ENCODE assay signal across 15 cellular contexts in the genomic region with DNA sequence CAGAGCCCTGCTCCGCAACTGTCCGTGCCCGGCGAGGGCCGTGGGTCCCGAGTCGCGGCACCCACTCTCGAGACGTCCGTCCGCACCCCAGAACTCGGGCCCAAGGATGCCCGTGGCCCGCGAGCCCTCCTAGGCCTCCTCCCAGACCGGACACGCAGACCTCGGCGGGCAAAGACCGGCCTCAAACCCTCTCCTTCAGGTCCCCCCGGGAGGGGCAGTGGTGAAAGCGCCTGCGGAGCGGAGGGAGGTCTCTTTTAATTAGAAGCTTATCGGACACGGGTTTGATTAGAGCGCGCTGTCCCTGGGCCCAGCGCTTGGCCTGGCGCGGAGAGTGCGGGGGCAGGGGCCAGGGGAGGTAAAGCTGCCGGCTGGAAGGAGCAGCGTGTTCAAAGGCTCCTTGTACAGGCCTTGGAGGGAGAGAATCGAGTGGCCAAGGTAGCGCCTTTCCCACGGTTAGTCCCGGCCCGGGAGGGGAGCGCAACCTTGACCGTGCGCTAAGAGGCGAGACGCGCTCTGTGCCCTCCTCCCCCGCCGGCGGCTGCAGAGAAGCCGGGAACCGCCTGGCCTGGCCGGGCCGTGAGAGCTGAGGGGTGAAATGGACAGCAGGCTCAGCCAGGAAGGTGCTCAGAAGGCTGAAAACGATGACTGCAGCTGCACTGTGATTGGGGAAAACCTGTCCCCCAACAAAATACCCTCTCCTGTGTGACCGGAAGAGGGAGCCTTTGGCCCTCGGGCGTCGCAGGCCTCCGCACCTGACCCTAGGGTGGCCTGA. TPM values are rescaled to one million over a fixed set of nuclear protein-coding genes. Genes with fewer than 3 reads are reported as not detected.
DNase-seq lines count a peak whose midpoint lies in the region; ATAC-seq and TF ChIP-seq lines count a peak whose summit lies in the region.
"Had no signal": no experiment of that assay in that cellular context is flagged by ENCODE, and none has a peak within 500 bp of the region (broad histone marks: within the 10 kb centered on the region; RNA-seq: fewer than 3 reads in every experiment).

No MANE protein-coding gene starts in this region.

- H3K36me3 Mint-ChIP-seq in endothelial cell (ENCODE audit: low read depth, unreplicated experiment), result no peaks in the 10 kb centered on the region
- H3K36me3 Mint-ChIP-seq in activated naive CD4-positive, alpha-beta T cell treated with anti-CD3 and anti-CD28 coated beads for 36 hours (ENCODE audit: low read depth), result no peaks in the 10 kb centered on the region

- no peak overlapping the region for H3K4ac ChIP-seq in mesendoderm (ENCODE audit: low read depth, low read length)

- WGBS in mesendoderm (ENCODE audit: extremely low coverage, insufficient coverage, low lambda C conversion rate), result no CpG with 5 or more reads among the region's 59 CpGs

- TF ChIP-seq CTCF in AG10803 (conservative IDR thresholded peaks at IDR 0.05; ENCODE audit: low read length), result peak; percentile 36
- no peak for TF ChIP-seq CTCF in endothelial cell (IDR thresholded peaks at IDR 0.05; ENCODE audit: unreplicated experiment)
- no peak for TF ChIP-seq CTCF in OCI-LY7 (conservative IDR thresholded peaks at IDR 0.05; ENCODE audit: low read length)

- H3K9me3 ChIP-seq in HUES48 (ENCODE audit: control insufficient read depth, insufficient read depth, low read length) (no peaks in the 10 kb centered on the region), OCI-LY7 (ENCODE audit: low read length) (no peaks in the 10 kb centered on the region)

- H3K27ac ChIP-seq in HUES48 (ENCODE audit: low read depth, low read length), result no peak overlapping the region
- H3K27ac ChIP-seq in mesendoderm (ENCODE audit: low read depth, low read length), result no peak overlapping the region
- H3K27ac ChIP-seq in OCI-LY7 (ENCODE audit: low read depth, low read length, poor library complexity, severe bottlenecking), result no peak overlapping the region
- H3K27ac ChIP-seq: BLaER1 treated with 17β-estradiol and CSF1 and Interleukin-3, amounts not matched to agents 10 nM and 100 nM had no signal

- no peak overlapping the region for H2BK5ac ChIP-seq in mesendoderm (ENCODE audit: low read length)

- H3K36me3 ChIP-seq in HUES48 (ENCODE audit: control insufficient read depth, insufficient read depth, low read length) (no peaks in the 10 kb centered on the region), mesendoderm (ENCODE audit: control insufficient read depth, insufficient read depth, low read length) (no peaks in the 10 kb centered on the region), OCI-LY7 (ENCODE audit: insufficient read depth, low read length) (no peaks in the 10 kb centered on the region)
- H3K36me3 ChIP-seq: BLaER1 treated with 17β-estradiol and CSF1 and Interleukin-3, amounts not matched to agents 10 nM and 100 nM had no signal

- H3K4me2 ChIP-seq in mesendoderm (ENCODE audit: low read length) (peak overlapping the region; percentile 87), OCI-LY7 (ENCODE audit: low read length) (no peak overlapping the region)
- H3K4me2 ChIP-seq: BLaER1 treated with 17β-estradiol and CSF1 and Interleukin-3, amounts not matched to agents 10 nM and 100 nM had no signal

- H3K4me1 Mint-ChIP-seq in endothelial cell (ENCODE audit: unreplicated experiment), result peaks cover 28% of the 10 kb centered on the region
- H3K4me1 Mint-ChIP-seq in activated naive CD4-positive, alpha-beta T cell treated with anti-CD3 and anti-CD28 coated beads for 36 hours (ENCODE audit: low read depth), result peaks cover 31% of the 10 kb centered on the region

- no peaks in the 10 kb centered on the region for H3K9me3 Mint-ChIP-seq in endothelial cell (ENCODE audit: unreplicated experiment)
- no peaks in the 10 kb centered on the region for H3K9me3 Mint-ChIP-seq in activated naive CD4-positive, alpha-beta T cell treated with anti-CD3 and anti-CD28 coated beads for 36 hours

- H3K27me3 ChIP-seq in HUES48 (ENCODE audit: control insufficient read depth, insufficient read depth, low read length), result peaks cover 100% of the 10 kb centered on the region
- H3K27me3 ChIP-seq in mesendoderm (ENCODE audit: insufficient read depth, low read length, poor library complexity), result peaks cover 67% of the 10 kb centered on the region

- CTCF ChIA-PET in activated naive CD4-positive, alpha-beta T cell treated with anti-CD3 and anti-CD28 coated beads for 36 hours (lab: Charles Lee), result interaction anchor here (0.7 kb wide), 1 partner anchor 23 kb away, joined by 3 read pairs; no protein-coding TSS in a partner anchor
- CTCF ChIA-PET in OCI-LY7 (lab: Charles Lee; ENCODE audit: unreplicated experiment), result no interaction called here

- H3K27me3 Mint-ChIP-seq in endothelial cell (ENCODE audit: unreplicated experiment), result peaks cover 53% of the 10 kb centered on the region
- H3K27me3 Mint-ChIP-seq in activated naive CD4-positive, alpha-beta T cell treated with anti-CD3 and anti-CD28 coated beads for 36 hours (ENCODE audit: low read depth), result peaks cover 77% of the 10 kb centered on the region

- no peak overlapping the region for H3K4me3 Mint-ChIP-seq in endothelial cell (ENCODE audit: unreplicated experiment)
- no peak overlapping the region for H3K4me3 Mint-ChIP-seq in activated naive CD4-positive, alpha-beta T cell treated with anti-CD3 and anti-CD28 coated beads for 36 hours

- H3K23ac ChIP-seq in mesendoderm (ENCODE audit: low read length), result no peak overlapping the region

- no peak overlapping the region for H3K27ac Mint-ChIP-seq in endothelial cell (ENCODE audit: unreplicated experiment)
- H3K27ac Mint-ChIP-seq in activated naive CD4-positive, alpha-beta T cell treated with anti-CD3 and anti-CD28 coated beads for 36 hours, result no peak overlapping the region

- no peak overlapping the region for H2BK120ac ChIP-seq in mesendoderm (ENCODE audit: low read depth, low read length)

- DNase-seq in AG10803 (ENCODE audit: low read depth) (no peak), endothelial cell (ENCODE audit: low spot score) (peak; percentile 37), mesendoderm (peak; percentile 71), OCI-LY7 (ENCODE audit: low spot score) (no peak)
- DNase-seq in activated naive CD4-positive, alpha-beta T cell treated with anti-CD3 and anti-CD28 coated beads for 36 hours, result no peak
- DNase-seq: caudate nucleus, HCEC 1CT, RPMI8226 had no signal

- POLR2A ChIA-PET in OCI-LY7 (lab: Charles Lee), result no interaction called here

- H3K4me1 ChIP-seq in HUES48 (ENCODE audit: control insufficient read depth, insufficient read depth, low read length) (peaks cover 30% of the 10 kb centered on the region), mesendoderm (ENCODE audit: control insufficient read depth, low read depth, low read length) (no peaks in the 10 kb centered on the region), OCI-LY7 (ENCODE audit: insufficient read depth, low read length, poor library complexity, severe bottlenecking) (no peaks in the 10 kb centered on the region)

- no peaks in the 10 kb centered on the region for H3K9me2 ChIP-seq in OCI-LY7 (ENCODE audit: insufficient read depth, low read length)

- no peak overlapping the region for H2AK5ac ChIP-seq in mesendoderm (ENCODE audit: low read length)

- ATAC-seq in GM21360 (IDR thresholded peaks at IDR 0.05; ENCODE audit: unreplicated experiment), result no peak
- no peak for ATAC-seq in HG02678 (IDR thresholded peaks at IDR 0.05; ENCODE audit: unreplicated experiment)

- no peak overlapping the region for H4K8ac ChIP-seq in mesendoderm (ENCODE audit: low read depth, low read length)

- no TSS peak for BruUV-seq in OCI-LY7 (replicated peaks; lab: Mats Ljungman, UMichigan)

- peak overlapping the region; percentile 82 for H3K56ac ChIP-seq in mesendoderm (ENCODE audit: low read length)

- no peak overlapping the region for H2BK15ac ChIP-seq in mesendoderm (replicated peaks; ENCODE audit: low read depth)

- H2AFZ ChIP-seq in OCI-LY7 (ENCODE audit: low read length), result no peak overlapping the region

- H4K5ac ChIP-seq in mesendoderm (ENCODE audit: low read length), result no peak overlapping the region

- H3K18ac ChIP-seq in mesendoderm (ENCODE audit: low read length), result no peak overlapping the region

- H3K4me3 ChIP-seq in AG10803 (ENCODE audit: low read length), result no peak overlapping the region
- peak overlapping the region; percentile 58 for H3K4me3 ChIP-seq in HUES48 (ENCODE audit: low read depth, low read length)
- H3K4me3 ChIP-seq in mesendoderm (ENCODE audit: low read length), result no peak overlapping the region
- no peak overlapping the region for H3K4me3 ChIP-seq in OCI-LY7 (ENCODE audit: low read depth, low read length, poor library complexity, severe bottlenecking)
- H3K4me3 ChIP-seq: BLaER1 treated with 17β-estradiol and CSF1 and Interleukin-3, amounts not matched to agents 10 nM and 100 nM had no signal

- H3K79me2 ChIP-seq in mesendoderm (ENCODE audit: control insufficient read depth, insufficient read depth, low read length) (no peaks in the 10 kb centered on the region), OCI-LY7 (ENCODE audit: insufficient read depth, low read depth, low read length) (no peaks in the 10 kb centered on the region)

- H4K20me1 ChIP-seq in OCI-LY7 (ENCODE audit: insufficient read depth, low read length), result no peaks in the 10 kb centered on the region

- H3K79me1 ChIP-seq in mesendoderm (ENCODE audit: low read length), result no peaks in the 10 kb centered on the region

- H3K9ac ChIP-seq in HUES48 (ENCODE audit: low read depth, low read length) (no peak overlapping the region), mesendoderm (ENCODE audit: low read length) (peak overlapping the region; percentile 59)
- H3K9ac ChIP-seq: BLaER1 treated with 17β-estradiol and CSF1 and Interleukin-3, amounts not matched to agents 10 nM and 100 nM had no signal

- intact Hi-C loops in activated naive CD4-positive, alpha-beta T cell treated with anti-CD3 and anti-CD28 coated beads for 36 hours (cut with micrococcal nuclease), result loop anchor here (10.0 kb wide), 1 partner anchor 364 kb away; a partner anchor contains a TSS
- intact Hi-C loops in OCI-LY7 (cut with micrococcal nuclease; ENCODE audit: unreplicated experiment), result no loop called here

RNA-seq across cellular contexts. Expression of a gene that starts 4.6 kb away (rescaled TPM):
- total RNA-seq in endothelial cell (ENCODE audit: unreplicated experiment) (not detected), OCI-LY7 (2022) (not detected in 2 replicates)
- polyA plus RNA-seq in mesendoderm (2013, experiment 1 of 2), result 1.0 TPM
- 0.92 TPM for polyA plus RNA-seq in mesendoderm (2013, experiment 2 of 2)
- not detected for total RNA-seq in activated naive CD4-positive, alpha-beta T cell treated with anti-CD3 and anti-CD28 coated beads for 36 hours
- total RNA-seq in OCI-LY7 (2014; rRNA removed; shearing (Covaris generic)), result not detected in 2 replicates
- total RNA-seq: fibroblast of lung, lung microvascular endothelial cell, temporal lobe had no signal
- polyA plus RNA-seq: fibroblast of lung had no signal

Comparison
In these comparisons a context has a peak if more than half of its experiments do, and no peak if none do; other contexts are left out.
1. DNase-seq: peak in endothelial cell (single experiment) and mesendoderm (single experiment); none in AG10803 (single experiment), activated naive CD4-positive, alpha-beta T cell treated with anti-CD3 and anti-CD28 coated beads for 36 hours (single experiment) and OCI-LY7 (single experiment).